9 cellular contexts compared by ENCODE assay signal in the genomic region with DNA sequence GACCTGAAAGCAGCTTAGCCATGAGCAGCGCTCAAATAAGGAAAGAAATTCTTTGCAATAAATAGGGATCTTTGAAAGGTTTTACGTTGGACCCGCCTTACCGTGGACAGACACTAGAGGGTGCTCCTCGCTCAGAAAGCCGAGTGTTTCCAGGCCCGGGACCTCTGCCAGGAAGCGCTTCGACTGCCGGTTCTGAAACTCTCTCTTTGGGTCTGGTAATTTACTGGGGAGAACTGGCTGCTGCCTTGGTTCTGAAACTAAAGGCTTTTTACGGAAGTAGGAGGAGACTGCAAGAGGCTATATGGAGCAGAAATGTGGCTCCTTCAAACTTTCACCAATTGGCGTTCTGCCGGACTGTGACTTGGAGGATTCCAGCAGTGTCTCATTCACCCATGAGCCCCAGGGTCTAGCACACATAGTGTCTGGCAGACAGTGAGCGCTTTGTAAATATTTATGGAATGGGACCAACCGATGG. TPM values are rescaled to one million over a fixed set of nuclear protein-coding genes. Genes with fewer than 3 reads are reported as not detected.
DNase-seq lines count a peak whose midpoint lies in the region; ATAC-seq and TF ChIP-seq lines count a peak whose summit lies in the region.
"Had no signal": no experiment of that assay in that cellular context is flagged by ENCODE, and none has a peak within 500 bp of the region (broad histone marks: within the 10 kb centered on the region; RNA-seq: fewer than 3 reads in every experiment).

No MANE protein-coding gene starts in this region.

- H3K27ac ChIP-seq in parathyroid adenoma (no peak overlapping the region), tibial artery (no peak overlapping the region)

- TF ChIP-seq CTCF in parathyroid adenoma (IDR thresholded peaks at IDR 0.05) = peak; percentile 89
- peak; percentile 82 to 87 for TF ChIP-seq CTCF in tibial artery (IDR thresholded peaks at IDR 0.05)

- no peaks in the 10 kb centered on the region for H3K36me3 ChIP-seq in parathyroid adenoma (ENCODE audit: control insufficient read depth, insufficient read depth, low read length)
- H3K36me3 ChIP-seq in tibial artery = no peaks in the 10 kb centered on the region

- peaks cover 63% of the 10 kb centered on the region for H3K27me3 Mint-ChIP-seq in activated naive CD8-positive, alpha-beta T cell treated with anti-CD3 and anti-CD28 coated beads for 36 hours

- no peaks in the 10 kb centered on the region for H3K79me2 ChIP-seq in parathyroid adenoma

- DNase-seq in DMS53 treated with DMSO at 0.1 percent for 48 hours (lab: John Stamatoyannopoulos, UW; ENCODE audit: unreplicated experiment) = peak; percentile 54
- DNase-seq in Kasumi-1 (lab: John Stamatoyannopoulos, UW) = peak; percentile 64 to 72
- DNase-seq in SKM-1 (lab: John Stamatoyannopoulos, UW; ENCODE audit: unreplicated experiment) = peak; percentile 23
- peak; percentile 54 for DNase-seq in activated naive CD8-positive, alpha-beta T cell treated with anti-CD3 and anti-CD28 coated beads for 36 hours
- peak; percentile 82 for DNase-seq in cardiac septum (ENCODE audit: low spot score)
- peak; percentile 68 to 83 for DNase-seq in tibial artery

- H3K4me2 ChIP-seq in parathyroid adenoma (ENCODE audit: low read length) = peak overlapping the region; percentile 91

- no peaks in the 10 kb centered on the region for H3K9me3 ChIP-seq in parathyroid adenoma (ENCODE audit: control insufficient read depth, low read length)
- H3K9me3 ChIP-seq in tibial artery = no peaks in the 10 kb centered on the region

- intact Hi-C loops in cardiac septum (cut with DNase I) = loop anchor here (5.0 to 10.0 kb wide), 2 partner anchors 121 to 363 kb away; no protein-coding TSS in a partner anchor
- intact Hi-C loops in tibial artery (cut with DNase I; ENCODE audit: low total_unique reads) = no loop called here

- no peak for ATAC-seq in HG02938 (IDR thresholded peaks at IDR 0.05; ENCODE audit: unreplicated experiment)

- H2AFZ ChIP-seq in parathyroid adenoma = peak overlapping the region; percentile 62

- H3K9me3 Mint-ChIP-seq in activated naive CD8-positive, alpha-beta T cell treated with anti-CD3 and anti-CD28 coated beads for 36 hours = no peaks in the 10 kb centered on the region

- H3K9ac ChIP-seq in parathyroid adenoma = no peak overlapping the region

- H3K4me3 ChIP-seq in parathyroid adenoma (ENCODE audit: low read depth, low read length) (peak overlapping the region; percentile 46), tibial artery (peak overlapping the region in 1 of 2 donors; percentile 23)

- H3K4me3 Mint-ChIP-seq in activated naive CD8-positive, alpha-beta T cell treated with anti-CD3 and anti-CD28 coated beads for 36 hours = no peak overlapping the region

- H3K4me1 Mint-ChIP-seq in activated naive CD8-positive, alpha-beta T cell treated with anti-CD3 and anti-CD28 coated beads for 36 hours = peaks cover 5% of the 10 kb centered on the region

- H3K4me1 ChIP-seq in parathyroid adenoma (no peaks in the 10 kb centered on the region), tibial artery (peaks cover 0 to 7% (median 0%) of the 10 kb centered on the region in 4 donors)

- H3K27ac Mint-ChIP-seq in activated naive CD8-positive, alpha-beta T cell treated with anti-CD3 and anti-CD28 coated beads for 36 hours = no peak overlapping the region

- H3K36me3 Mint-ChIP-seq in activated naive CD8-positive, alpha-beta T cell treated with anti-CD3 and anti-CD28 coated beads for 36 hours = no peaks in the 10 kb centered on the region

- H3K27me3 ChIP-seq in parathyroid adenoma (ENCODE audit: control insufficient read depth, insufficient read depth, low read length) (peaks cover 8% of the 10 kb centered on the region), tibial artery (peaks cover 0 to 70% of the 10 kb centered on the region in 2 donors)

RNA-seq across cellular contexts. Expression of gene HOXB9, which starts 45.6 kb away (rescaled TPM):
- 1 to 10 TPM; 3.4 to 4.0 TPM for total RNA-seq in activated naive CD8-positive, alpha-beta T cell treated with anti-CD3 and anti-CD28 coated beads for 36 hours
- total RNA-seq in cardiac septum = not detected
- total RNA-seq: mononuclear cell had no signal

RNA-seq across cellular contexts. Expression of gene PRAC1, which starts 50.6 kb away (rescaled TPM):
- not detected for total RNA-seq in activated naive CD8-positive, alpha-beta T cell treated with anti-CD3 and anti-CD28 coated beads for 36 hours
- not detected for total RNA-seq in cardiac septum
- total RNA-seq: mononuclear cell had no signal

RNA-seq across cellular contexts. Expression of gene PRAC2, which starts 51.3 kb away (rescaled TPM):
- total RNA-seq in activated naive CD8-positive, alpha-beta T cell treated with anti-CD3 and anti-CD28 coated beads for 36 hours = not detected
- not detected for total RNA-seq in cardiac septum
- total RNA-seq: mononuclear cell had no signal

RNA-seq across cellular contexts. Expression of gene HOXB8, which starts 56.6 kb away (rescaled TPM):
- total RNA-seq in activated naive CD8-positive, alpha-beta T cell treated with anti-CD3 and anti-CD28 coated beads for 36 hours = not detected
- not detected for total RNA-seq in cardiac septum

RNA-seq across cellular contexts. Expression of gene HOXB13, which starts 56.8 kb away (rescaled TPM):
- total RNA-seq in activated naive CD8-positive, alpha-beta T cell treated with anti-CD3 and anti-CD28 coated beads for 36 hours = not detected
- total RNA-seq in cardiac septum = 0.05 TPM
- total RNA-seq: mononuclear cell had no signal

Comparison
In these comparisons a context has a peak if more than half of its experiments do, and no peak if none do; other contexts are left out.
1. DNase-seq: peak in every context shown above with its lines; median percentile 82 in cardiac septum; 76 in tibial artery; 68 in Kasumi-1; 54 in DMS53 treated with DMSO at 0.1 percent for 48 hours; 54 in activated naive CD8-positive, alpha-beta T cell treated with anti-CD3 and anti-CD28 coated beads for 36 hours; 23 in SKM-1.